8 cellular contexts compared by ENCODE assay signal in genomic region chr20:13302647-13303425, GRCh38.
DNase-seq lines count a peak whose midpoint lies in the region; ATAC-seq and TF ChIP-seq lines count a peak whose summit lies in the region.

No MANE protein-coding gene starts in this region.

- H3K79me2 ChIP-seq in fibroblast of lung (ENCODE audit: control insufficient read depth, insufficient read depth, low read length) = no peaks in the 10 kb centered on the region

- H4K20me1 ChIP-seq in fibroblast of lung (ENCODE audit: control insufficient read depth, extremely low read depth, insufficient read depth, low read length) = no peaks in the 10 kb centered on the region

- no peak overlapping the region for H3K9ac ChIP-seq in fibroblast of lung (ENCODE audit: insufficient read depth, low read length)

- peak; percentile 69 to 72 for TF ChIP-seq CTCF in fibroblast of lung (conservative IDR thresholded peaks at IDR 0.05 in 1 of 2, IDR thresholded peaks at IDR 0.05 in 1 of 2; ENCODE audit: low read depth in 1 of 2, low read length in 2 of 2)

- no peak overlapping the region for H3K27ac ChIP-seq in fibroblast of lung (ENCODE audit: insufficient read depth, low read length)

- peak; percentile 35 to 63 for DNase-seq in SHP77 (lab: John Stamatoyannopoulos, UW)
- DNase-seq in SHP77 treated with DMSO at 0.1 percent for 48 hours (lab: John Stamatoyannopoulos, UW) = no peak
- peak; percentile 17 to 43 for DNase-seq in NCI-H1930 (lab: John Stamatoyannopoulos, UW)
- DNase-seq in activated CD4-positive, alpha-beta T cell treated with anti-CD3 and anti-CD28 coated beads, Interleukin-2, amount 50 U/mL, for 4 hours = peak; percentile 35 to 36
- peak in 1 of 2 donors; percentile 11 for DNase-seq in fibroblast of lung (ENCODE audit: low read depth in 2 of 2)
- peak; percentile 11 for DNase-seq in renal cortical epithelial cell (ENCODE audit: low read depth)
- DNase-seq in DMS79 treated with DMSO at 0.1 percent for 48 hours (lab: John Stamatoyannopoulos, UW) = no peak

- H3K36me3 ChIP-seq in fibroblast of lung (ENCODE audit: control insufficient read depth, insufficient read depth, low read length) = no peaks in the 10 kb centered on the region

- H3K4me2 ChIP-seq in fibroblast of lung (ENCODE audit: extremely low read depth, insufficient read depth, low read length) = no peak overlapping the region

- no peaks in the 10 kb centered on the region for H3K4me1 ChIP-seq in fibroblast of lung (ENCODE audit: control insufficient read depth, extremely low read depth, insufficient read depth, low read length)

- H3K9me3 ChIP-seq in fibroblast of lung (ENCODE audit: control insufficient read depth, insufficient read depth, low read depth, low read length) = no peaks in the 10 kb centered on the region

- ATAC-seq in HG02642 (IDR thresholded peaks at IDR 0.05; ENCODE audit: poor library complexity, unreplicated experiment) = peak; percentile 92

- H3K4me3 ChIP-seq in fibroblast of lung (replicated peaks in 1 of 4; ENCODE audit: control extremely low read depth in 1 of 4, insufficient read depth in 1 of 4, low read depth in 3 of 4, low read length in 4 of 4) = no peak overlapping the region

- H3K27me3 ChIP-seq in fibroblast of lung (ENCODE audit: control insufficient read depth, insufficient read depth, low read length) = no peaks in the 10 kb centered on the region

- no peak overlapping the region for H2AFZ ChIP-seq in fibroblast of lung (ENCODE audit: low read length)

Comparison
In these comparisons a context has a peak if more than half of its experiments do, and no peak if none do; other contexts are left out.
1. DNase-seq: peak in SHP77 (2 of 2), NCI-H1930 (2 of 2), activated CD4-positive, alpha-beta T cell treated with anti-CD3 and anti-CD28 coated beads, Interleukin-2, amount 50 U/mL, for 4 hours (2 of 2) and renal cortical epithelial cell (single experiment); none in SHP77 treated with DMSO at 0.1 percent for 48 hours (single experiment) and DMS79 treated with DMSO at 0.1 percent for 48 hours (single experiment).